ENCODE assay signal across 12 cellular contexts in genomic region chr22:29744902-29745301, GRCh38. TPM values are rescaled to one million over a fixed set of nuclear protein-coding genes. Genes with fewer than 3 reads are reported as not detected.
A peak's percentile ranks its signal among the peaks of the same experiment; 100 is the strongest.
DNase-seq lines count a peak whose midpoint lies in the region; ATAC-seq and TF ChIP-seq lines count a peak whose summit lies in the region.
"Had no signal": no experiment of that assay in that cellular context is flagged by ENCODE, and none has a peak within 500 bp of the region (broad histone marks: within the 10 kb centered on the region; RNA-seq: fewer than 3 reads in every experiment).

No MANE protein-coding gene starts in this region.

- H3K27me3 ChIP-seq in endodermal cell (ENCODE audit: control insufficient read depth, insufficient read depth, low read length, poor library complexity, severe bottlenecking), result no peaks in the 10 kb centered on the region

- H3K4me1 ChIP-seq in endodermal cell (ENCODE audit: control insufficient read depth, insufficient read depth, low read length), result no peaks in the 10 kb centered on the region

- H3K9me3 Mint-ChIP-seq in endodermal cell, result no peaks in the 10 kb centered on the region
- H3K9me3 Mint-ChIP-seq in activated CD8-positive, alpha-beta memory T cell treated with anti-CD3 and anti-CD28 coated beads, Interleukin-2, amount 10 ng/mL, durations not matched to agents 7 days and 5 days (ENCODE audit: low read depth), result no peaks in the 10 kb centered on the region
- H3K9me3 Mint-ChIP-seq: neural crest cell had no signal

- peak overlapping the region; percentile 7 for H3K27ac Mint-ChIP-seq in endodermal cell
- no peak overlapping the region for H3K27ac Mint-ChIP-seq in activated CD8-positive, alpha-beta memory T cell treated with anti-CD3 and anti-CD28 coated beads, Interleukin-2, amount 10 ng/mL, durations not matched to agents 7 days and 5 days
- H3K27ac Mint-ChIP-seq: activated CD4-positive, alpha-beta T cell treated with anti-CD3 and anti-CD28 coated beads for 36 hours had no signal

- no peaks in the 10 kb centered on the region for H3K4me1 Mint-ChIP-seq in endodermal cell
- peaks cover 1% of the 10 kb centered on the region for H3K4me1 Mint-ChIP-seq in activated CD8-positive, alpha-beta memory T cell treated with anti-CD3 and anti-CD28 coated beads, Interleukin-2, amount 10 ng/mL, durations not matched to agents 7 days and 5 days
- H3K4me1 Mint-ChIP-seq: activated CD4-positive, alpha-beta T cell treated with anti-CD3 and anti-CD28 coated beads for 36 hours; neural crest cell had no signal

- peak; percentile 39 for DNase-seq in G401 (ENCODE audit: low spot score)
- DNase-seq in NCI-H2196 treated with DMSO at 0.1 percent for 48 hours (lab: John Stamatoyannopoulos, UW; ENCODE audit: unreplicated experiment), result peak; percentile 15
- DNase-seq in endodermal cell, result no peak
- DNase-seq in sciatic nerve (ENCODE audit: low spot score), result no peak
- DNase-seq in left colon, result no peak
- DNase-seq in activated CD8-positive, alpha-beta memory T cell treated with anti-CD3 and anti-CD28 coated beads, Interleukin-2, amount 10 ng/mL, durations not matched to agents 7 days and 5 days, result no peak
- no peak for DNase-seq in NCI-H1048 (lab: John Stamatoyannopoulos, UW)
- no peak for DNase-seq in stimulated activated CD4-positive, alpha-beta T cell treated with anti-CD3 and anti-CD28 coated beads, Interleukin-2, amount 100 ng/mL, for 48 hours
- DNase-seq: activated CD4-positive, alpha-beta T cell treated with anti-CD3 and anti-CD28 coated beads for 36 hours; activated naive CD4-positive, alpha-beta T cell treated with anti-CD3 and anti-CD28 coated beads, Interleukin-2, amount 50 U/mL, for 16 hours; DND-41 had no signal

- no peak for TF ChIP-seq CTCF in endodermal cell (conservative IDR thresholded peaks at IDR 0.05)

- no peak overlapping the region for H3K27ac ChIP-seq in endodermal cell (ENCODE audit: low read depth, low read length)

- H3K27me3 Mint-ChIP-seq in endodermal cell (ENCODE audit: insufficient read depth), result no peaks in the 10 kb centered on the region
- no peaks in the 10 kb centered on the region for H3K27me3 Mint-ChIP-seq in activated CD8-positive, alpha-beta memory T cell treated with anti-CD3 and anti-CD28 coated beads, Interleukin-2, amount 10 ng/mL, durations not matched to agents 7 days and 5 days
- H3K27me3 Mint-ChIP-seq: activated CD4-positive, alpha-beta T cell treated with anti-CD3 and anti-CD28 coated beads for 36 hours had no signal

- no peak overlapping the region for H3K4me3 ChIP-seq in endodermal cell (ENCODE audit: low read length)

- CTCF ChIA-PET in activated CD8-positive, alpha-beta memory T cell treated with anti-CD3 and anti-CD28 coated beads, Interleukin-2, amount 10 ng/mL, durations not matched to agents 7 days and 5 days (lab: Charles Lee), result no interaction called here

- intact Hi-C loops in sciatic nerve (cut with DNase I), result no loop called here
- intact Hi-C loops in left colon (cut with DNase I, micrococcal nuclease), result no loop called here

- no peak overlapping the region for H3K4me3 Mint-ChIP-seq in endodermal cell
- no peak overlapping the region for H3K4me3 Mint-ChIP-seq in activated CD8-positive, alpha-beta memory T cell treated with anti-CD3 and anti-CD28 coated beads, Interleukin-2, amount 10 ng/mL, durations not matched to agents 7 days and 5 days
- H3K4me3 Mint-ChIP-seq: activated CD4-positive, alpha-beta T cell treated with anti-CD3 and anti-CD28 coated beads for 36 hours; neural crest cell had no signal

- in situ Hi-C loops in G401 (cut with HindIII; ENCODE audit: low sequenced_read_pairs), result no loop called here

- H3K9me3 ChIP-seq in endodermal cell (ENCODE audit: control insufficient read depth, low read length), result no peaks in the 10 kb centered on the region

- WGBS in endodermal cell (ENCODE audit: insufficient coverage in 1 of 2, insufficient read length in 1 of 2), 2 experiments, result 90 to 100% methylated on average over 2 to 8 of the region's 8 CpGs

- H3K9ac ChIP-seq in endodermal cell (ENCODE audit: extremely low read depth, low read length, poor library complexity, severe bottlenecking), result no peak overlapping the region

- peaks cover 16% of the 10 kb centered on the region for H3K36me3 Mint-ChIP-seq in endodermal cell (ENCODE audit: low read depth)
- peaks cover 3% of the 10 kb centered on the region for H3K36me3 Mint-ChIP-seq in activated CD8-positive, alpha-beta memory T cell treated with anti-CD3 and anti-CD28 coated beads, Interleukin-2, amount 10 ng/mL, durations not matched to agents 7 days and 5 days

- ATAC-seq in sciatic nerve, result peak; percentile 54
- ATAC-seq in left colon, result no peak
- ATAC-seq in activated CD8-positive, alpha-beta memory T cell treated with anti-CD3 and anti-CD28 coated beads, Interleukin-2, amount 10 ng/mL, durations not matched to agents 7 days and 5 days, result no peak
- ATAC-seq: activated CD4-positive, alpha-beta T cell treated with anti-CD3 and anti-CD28 coated beads for 36 hours had no signal

- no peaks in the 10 kb centered on the region for H3K36me3 ChIP-seq in endodermal cell (ENCODE audit: control insufficient read depth, insufficient read depth, low read length)

RNA-seq across cellular contexts. Expression of gene ZMAT5, which starts 21.9 kb away (rescaled TPM):
- total RNA-seq in G401 (2014; rRNA removed; shearing (Covaris generic)), result 28.7 and 30.0 TPM in 2 replicates
- total RNA-seq in endodermal cell (10 to 100 TPM; 15.5 to 22.5 TPM), sciatic nerve (23.6 TPM), left colon (10 to 100 TPM; 12.7 TPM)
- polyA plus RNA-seq in endodermal cell (2013, experiment 1 of 2), result 25.9 TPM
- polyA plus RNA-seq in endodermal cell (2013, experiment 2 of 2), result 22.2 TPM
- total RNA-seq in activated CD8-positive, alpha-beta memory T cell treated with anti-CD3 and anti-CD28 coated beads, Interleukin-2, amount 10 ng/mL, durations not matched to agents 7 days and 5 days, result 10 to 100 TPM; 18.3 to 24.3 TPM

RNA-seq across cellular contexts. Expression of gene UQCR10, which starts 22.3 kb away (rescaled TPM):
- total RNA-seq in G401 (2014; rRNA removed; shearing (Covaris generic)), result 114 and 138 TPM in 2 replicates
- total RNA-seq in endodermal cell, result 100 to 1,000 TPM; 111 to 120 TPM
- polyA plus RNA-seq in endodermal cell (2013, experiment 1 of 2), result 143 TPM
- polyA plus RNA-seq in endodermal cell (2013, experiment 2 of 2), result 125 TPM
- total RNA-seq in sciatic nerve, result 42.0 TPM
- total RNA-seq in left colon, result 100 to 1,000 TPM; 157 to 198 TPM
- 10 to 100 TPM; 94.2 to 94.9 TPM for total RNA-seq in activated CD8-positive, alpha-beta memory T cell treated with anti-CD3 and anti-CD28 coated beads, Interleukin-2, amount 10 ng/mL, durations not matched to agents 7 days and 5 days

RNA-seq across cellular contexts. Expression of gene CABP7, which starts 25.1 kb away (rescaled TPM):
- total RNA-seq in G401 (2014; rRNA removed; shearing (Covaris generic)), result 1.5 and 2.8 TPM in 2 replicates
- under 1 TPM in 1 of 2 donors, not detected in 1; 0.26 TPM for total RNA-seq in endodermal cell
- polyA plus RNA-seq in endodermal cell (2013, experiment 1 of 2), result 17.0 TPM
- polyA plus RNA-seq in endodermal cell (2013, experiment 2 of 2), result 13.5 TPM
- total RNA-seq in sciatic nerve, result not detected
- under 1 TPM in 1 of 2 donors, not detected in 1; 0.12 TPM for total RNA-seq in left colon
- not detected for total RNA-seq in activated CD8-positive, alpha-beta memory T cell treated with anti-CD3 and anti-CD28 coated beads, Interleukin-2, amount 10 ng/mL, durations not matched to agents 7 days and 5 days
- total RNA-seq: activated CD4-positive, alpha-beta T cell treated with anti-CD3 and anti-CD28 coated beads for 36 hours; neural crest cell had no signal

Comparison
In these comparisons a context has a peak if more than half of its experiments do, and no peak if none do; other contexts are left out.
1. DNase-seq: peak in G401 (single experiment) and NCI-H2196 treated with DMSO at 0.1 percent for 48 hours (single experiment); none in endodermal cell (single experiment), sciatic nerve (single experiment), left colon (0 of 2), activated CD8-positive, alpha-beta memory T cell treated with anti-CD3 and anti-CD28 coated beads, Interleukin-2, amount 10 ng/mL, durations not matched to agents 7 days and 5 days (single experiment), NCI-H1048 (single experiment) and stimulated activated CD4-positive, alpha-beta T cell treated with anti-CD3 and anti-CD28 coated beads, Interleukin-2, amount 100 ng/mL, for 48 hours (0 of 2).